ENCODE assay signal across 14 cellular contexts in the genomic region with DNA sequence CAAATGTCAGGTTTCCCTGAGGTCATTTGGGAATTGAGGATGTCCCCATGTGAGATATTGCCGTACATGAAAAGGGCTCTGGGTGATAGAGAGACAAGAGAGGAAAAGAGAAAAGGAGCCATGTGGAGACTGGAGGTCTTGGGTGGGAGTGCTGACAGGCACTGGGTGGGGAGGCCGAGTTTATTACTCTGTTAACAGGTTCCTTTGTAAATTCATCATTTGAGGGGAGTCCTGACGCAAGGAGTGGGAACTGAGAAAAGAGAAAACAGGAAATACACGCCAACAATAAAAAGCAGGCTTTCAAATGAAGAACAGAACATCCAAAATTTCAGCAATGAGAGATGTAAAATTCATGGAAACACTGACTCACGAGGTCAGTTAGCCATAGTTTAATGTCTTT.
"Had no signal": no experiment of that assay in that cellular context is flagged by ENCODE, and none has a peak within 500 bp of the region (broad histone marks: within the 10 kb centered on the region; RNA-seq: fewer than 3 reads in every experiment).

No MANE protein-coding gene starts in this region.

- H3K27me3 Mint-ChIP-seq: activated B cell treated with CpG ODN at 0.5 μM for 24 hours; activated CD4-positive, alpha-beta T cell treated with anti-CD3 and anti-CD28 coated beads, Interleukin-2, amount 10 ng/mL, durations not matched to agents 7 days and 5 days had no signal

- H3K9me3 ChIP-seq: body of pancreas, gastrocnemius medialis, pancreas, tibial artery had no signal

- H3K9me3 Mint-ChIP-seq: activated CD4-positive, alpha-beta T cell treated with anti-CD3 and anti-CD28 coated beads, Interleukin-2, amount 10 ng/mL, durations not matched to agents 7 days and 5 days; neural progenitor cell had no signal

- H3K4me1 Mint-ChIP-seq: activated B cell treated with CpG ODN at 0.5 μM for 24 hours, T-helper 17 cell had no signal

- ATAC-seq: body of pancreas, esophagus mucosa, gastrocnemius medialis, pancreas, T-helper 17 cell had no signal

- H2AFZ ChIP-seq: neural progenitor cell had no signal

- H3K36me3 ChIP-seq: gastrocnemius medialis, neural progenitor cell, pancreas, tibial artery had no signal

- H3K4me3 Mint-ChIP-seq: activated B cell treated with CpG ODN at 0.5 μM for 24 hours; activated CD4-positive, alpha-beta T cell treated with anti-CD3 and anti-CD28 coated beads, Interleukin-2, amount 10 ng/mL, durations not matched to agents 7 days and 5 days; neural progenitor cell; T-helper 17 cell had no signal

- H3K9ac ChIP-seq: neural progenitor cell had no signal

- H3K36me3 Mint-ChIP-seq: neural progenitor cell had no signal

- DNase-seq: activated B cell treated with CpG ODN at 0.5 μM for 24 hours; activated CD4-positive, alpha-beta T cell treated with anti-CD3 and anti-CD28 coated beads, Interleukin-2, amount 10 ng/mL, durations not matched to agents 7 days and 5 days; activated naive CD4-positive, alpha-beta T cell treated with anti-CD3 and anti-CD28 coated beads, Interleukin-2, amount 50 U/mL, for 16 hours; activated T-cell treated with anti-CD3 and anti-CD28 coated beads for 4 hours; body of pancreas; dermis blood vessel endothelial cell; gastrocnemius medialis; mesendoderm; pancreas; T-helper 17 cell; tibial artery had no signal

- H3K4me1 ChIP-seq: body of pancreas, gastrocnemius medialis, pancreas, tibial artery had no signal

- H3K4me2 ChIP-seq: neural progenitor cell had no signal

- H3K27me3 ChIP-seq: body of pancreas, gastrocnemius medialis, neural progenitor cell, pancreas, tibial artery had no signal

- H3K27ac Mint-ChIP-seq: activated B cell treated with CpG ODN at 0.5 μM for 24 hours; activated CD4-positive, alpha-beta T cell treated with anti-CD3 and anti-CD28 coated beads, Interleukin-2, amount 10 ng/mL, durations not matched to agents 7 days and 5 days; neural progenitor cell; T-helper 17 cell had no signal

- H3K27ac ChIP-seq: body of pancreas, gastrocnemius medialis, neural progenitor cell, pancreas, tibial artery had no signal

- H3K4me3 ChIP-seq: body of pancreas, gastrocnemius medialis, neural progenitor cell, pancreas, skin epidermis, tibial artery had no signal
